1 cellular context compared by ENCODE assay signal in genomic region chr11:46856605-46857339, GRCh38.
TF ChIP-seq lines count a peak whose summit lies in the region.

No MANE protein-coding gene starts in this region.

TF ChIP-seq in endothelial cell of umbilical vein, 7 proteins besides CTCF, POLR2A, EP300 and RAD21 (continued from another document):
- TF ChIP-seq MAX (IDR thresholded peaks at IDR 0.05; ENCODE audit: insufficient read depth, insufficient read length), result no peak
- TF ChIP-seq EZH2 (IDR thresholded peaks at IDR 0.05; ENCODE audit: borderline replicate concordance, low read depth, low read length, severe bottlenecking), result no peak
